ENCODE assay signal across 1 cellular context in the genomic region with DNA sequence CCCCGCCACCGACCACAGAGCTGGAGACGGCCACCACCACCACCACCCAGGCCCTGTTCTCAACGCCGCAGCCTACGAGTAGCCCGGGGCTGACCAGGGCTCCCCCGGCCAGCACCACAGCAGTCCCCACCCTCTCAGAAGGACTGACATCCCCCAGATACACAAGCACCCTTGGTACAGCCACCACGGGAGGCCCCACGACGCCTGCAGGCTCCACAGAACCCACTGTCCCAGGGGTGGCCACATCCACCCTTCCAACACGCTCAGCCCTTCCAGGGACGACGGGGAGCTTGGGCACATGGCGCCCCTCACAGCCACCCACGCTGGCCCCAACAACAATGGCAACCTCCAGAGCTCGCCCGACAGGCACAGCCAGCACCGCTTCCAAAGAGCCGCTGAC.
TF ChIP-seq lines count a peak whose summit lies in the region.

No MANE protein-coding gene starts in this region.

TF ChIP-seq in HepG2, 621 proteins besides CTCF, POLR2A, EP300 and RAD21:
- TF ChIP-seq, protein P1, sequence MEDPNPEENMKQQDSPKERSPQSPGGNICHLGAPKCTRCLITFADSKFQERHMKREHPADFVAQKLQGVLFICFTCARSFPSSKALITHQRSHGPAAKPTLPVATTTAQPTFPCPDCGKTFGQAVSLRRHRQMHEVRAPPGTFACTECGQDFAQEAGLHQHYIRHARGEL (CRISPR knock-in tag; IDR thresholded peaks at IDR 0.05): no peak
- TF ChIP-seq, protein P2, sequence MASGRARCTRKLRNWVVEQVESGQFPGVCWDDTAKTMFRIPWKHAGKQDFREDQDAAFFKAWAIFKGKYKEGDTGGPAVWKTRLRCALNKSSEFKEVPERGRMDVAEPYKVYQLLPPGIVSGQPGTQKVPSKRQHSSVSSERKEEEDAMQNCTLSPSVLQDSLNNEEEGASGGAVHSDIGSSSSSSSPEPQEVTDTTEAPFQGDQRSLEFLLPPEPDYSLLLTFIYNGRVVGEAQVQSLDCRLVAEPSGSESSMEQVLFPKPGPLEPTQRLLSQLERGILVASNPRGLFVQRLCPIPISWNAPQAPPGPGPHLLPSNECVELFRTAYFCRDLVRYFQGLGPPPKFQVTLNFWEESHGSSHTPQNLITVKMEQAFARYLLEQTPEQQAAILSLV (CRISPR knock-in tag; IDR thresholded peaks at IDR 0.05; ENCODE audit: borderline replicate concordance): no peak
- TF ChIP-seq ARID3A (IDR thresholded peaks at IDR 0.05; ENCODE audit: low read depth, low read length) (no peak), ZBTB2 (CRISPR knock-in tag; IDR thresholded peaks at IDR 0.05; ENCODE audit: low read depth) (no peak), CBX2 (IDR thresholded peaks at IDR 0.05; ENCODE audit: low read depth, low read length) (no peak), CBX2 (CRISPR knock-in tag; IDR thresholded peaks at IDR 0.05; ENCODE audit: low read depth) (no peak), NAIF1 (CRISPR knock-in tag; IDR thresholded peaks at IDR 0.05; ENCODE audit: borderline replicate concordance) (no peak), DNMT1 (CRISPR knock-in tag; IDR thresholded peaks at IDR 0.05) (no peak), NFIC (IDR thresholded peaks at IDR 0.05; ENCODE audit: low read length) (no peak), ZNF644 (CRISPR knock-in tag; IDR thresholded peaks at IDR 0.05; ENCODE audit: low read depth) (no peak)
- TF ChIP-seq, protein P3, sequence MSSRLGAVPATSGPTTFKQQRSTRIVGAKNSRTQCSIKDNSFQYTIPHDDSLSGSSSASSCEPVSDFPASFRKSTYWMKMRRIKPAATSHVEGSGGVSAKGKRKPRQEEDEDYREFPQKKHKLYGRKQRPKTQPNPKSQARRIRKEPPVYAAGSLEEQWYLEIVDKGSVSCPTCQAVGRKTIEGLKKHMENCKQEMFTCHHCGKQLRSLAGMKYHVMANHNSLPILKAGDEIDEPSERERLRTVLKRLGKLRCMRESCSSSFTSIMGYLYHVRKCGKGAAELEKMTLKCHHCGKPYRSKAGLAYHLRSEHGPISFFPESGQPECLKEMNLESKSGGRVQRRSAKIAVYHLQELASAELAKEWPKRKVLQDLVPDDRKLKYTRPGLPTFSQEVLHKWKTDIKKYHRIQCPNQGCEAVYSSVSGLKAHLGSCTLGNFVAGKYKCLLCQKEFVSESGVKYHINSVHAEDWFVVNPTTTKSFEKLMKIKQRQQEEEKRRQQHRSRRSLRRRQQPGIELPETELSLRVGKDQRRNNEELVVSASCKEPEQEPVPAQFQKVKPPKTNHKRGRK (CRISPR knock-in tag; IDR thresholded peaks at IDR 0.05): no peak
- TF ChIP-seq, protein P4, sequence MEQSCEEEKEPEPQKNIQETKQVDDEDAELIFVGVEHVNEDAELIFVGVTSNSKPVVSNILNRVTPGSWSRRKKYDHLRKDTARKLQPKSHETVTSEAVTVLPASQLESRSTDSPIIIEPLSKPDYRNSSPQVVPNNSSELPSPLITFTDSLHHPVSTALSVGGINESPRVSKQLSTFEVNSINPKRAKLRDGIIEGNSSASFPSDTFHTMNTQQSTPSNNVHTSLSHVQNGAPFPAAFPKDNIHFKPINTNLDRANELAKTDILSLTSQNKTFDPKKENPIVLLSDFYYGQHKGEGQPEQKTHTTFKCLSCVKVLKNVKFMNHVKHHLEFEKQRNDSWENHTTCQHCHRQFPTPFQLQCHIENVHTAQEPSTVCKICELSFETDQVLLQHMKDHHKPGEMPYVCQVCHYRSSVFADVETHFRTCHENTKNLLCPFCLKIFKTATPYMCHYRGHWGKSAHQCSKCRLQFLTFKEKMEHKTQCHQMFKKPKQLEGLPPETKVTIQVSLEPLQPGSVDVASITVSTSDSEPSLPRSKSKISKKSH (CRISPR knock-in tag; IDR thresholded peaks at IDR 0.05; ENCODE audit: borderline replicate concordance): no peak
- TF ChIP-seq, protein P5, sequence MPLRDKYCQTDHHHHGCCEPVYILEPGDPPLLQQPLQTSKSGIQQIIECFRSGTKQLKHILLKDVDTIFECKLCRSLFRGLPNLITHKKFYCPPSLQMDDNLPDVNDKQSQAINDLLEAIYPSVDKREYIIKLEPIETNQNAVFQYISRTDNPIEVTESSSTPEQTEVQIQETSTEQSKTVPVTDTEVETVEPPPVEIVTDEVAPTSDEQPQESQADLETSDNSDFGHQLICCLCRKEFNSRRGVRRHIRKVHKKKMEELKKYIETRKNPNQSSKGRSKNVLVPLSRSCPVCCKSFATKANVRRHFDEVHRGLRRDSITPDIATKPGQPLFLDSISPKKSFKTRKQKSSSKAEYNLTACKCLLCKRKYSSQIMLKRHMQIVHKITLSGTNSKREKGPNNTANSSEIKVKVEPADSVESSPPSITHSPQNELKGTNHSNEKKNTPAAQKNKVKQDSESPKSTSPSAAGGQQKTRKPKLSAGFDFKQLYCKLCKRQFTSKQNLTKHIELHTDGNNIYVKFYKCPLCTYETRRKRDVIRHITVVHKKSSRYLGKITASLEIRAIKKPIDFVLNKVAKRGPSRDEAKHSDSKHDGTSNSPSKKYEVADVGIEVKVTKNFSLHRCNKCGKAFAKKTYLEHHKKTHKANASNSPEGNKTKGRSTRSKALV (CRISPR knock-in tag; IDR thresholded peaks at IDR 0.05): no peak
TF ChIP-seq in HepG2: peak in this region for 0.
